Comparison of ENCODE assay signal across 8 cellular contexts in genomic region chr1:52403566-52404115, GRCh38. TPM values are rescaled to one million over a fixed set of nuclear protein-coding genes. Genes with fewer than 3 reads are reported as not detected.
DNase-seq lines count a peak whose midpoint lies in the region; ATAC-seq and TF ChIP-seq lines count a peak whose summit lies in the region.

No MANE protein-coding gene starts in this region.

- no peaks in the 10 kb centered on the region for H3K27me3 ChIP-seq in Peyer's patch
- no peaks in the 10 kb centered on the region for H3K27me3 ChIP-seq in right cardiac atrium (ENCODE audit: control insufficient read depth, insufficient read depth)
- H3K27me3 ChIP-seq in skeletal muscle tissue (ENCODE audit: control insufficient read depth in 3 of 3, insufficient read depth in 3 of 3, low read length in 3 of 3) = no peaks in the 10 kb centered on the region

- 1% methylated on average over 16 of the region's 16 CpGs for WGBS in right cardiac atrium

- peak; percentile 27 for ATAC-seq in GM19467 (IDR thresholded peaks at IDR 0.05; ENCODE audit: unreplicated experiment)
- ATAC-seq in HG03571 (IDR thresholded peaks at IDR 0.05; ENCODE audit: unreplicated experiment) = peak; percentile 21
- peak; percentile 30 to 31 for ATAC-seq in right cardiac atrium

- H3K4me1 ChIP-seq in Peyer's patch (peaks cover 0 to 28% (median 8%) of the 10 kb centered on the region in 4 donors), right cardiac atrium (ENCODE audit: control insufficient read depth, insufficient read depth, low read length) (no peaks in the 10 kb centered on the region), skeletal muscle tissue (ENCODE audit: control insufficient read depth in 3 of 3, insufficient read depth in 3 of 3, low read length in 3 of 3) (peaks cover 12 to 21% (median 15%) of the 10 kb centered on the region in 3 donors)

- TF ChIP-seq POLR2A in Peyer's patch (IDR thresholded peaks at IDR 0.05) = no peak

- no peak for TF ChIP-seq CTCF in Peyer's patch (IDR thresholded peaks at IDR 0.05)

- peak; percentile 17 for DNase-seq in DMS153 (lab: John Stamatoyannopoulos, UW)
- peak in 1 of 3 donors; percentile 54 for DNase-seq in Peyer's patch
- peak; percentile 55 for DNase-seq in activated naive CD4-positive, alpha-beta T cell treated with anti-CD3 and anti-CD28 coated beads, Interleukin-2, amount 50 U/mL, for 16 hours
- DNase-seq in right cardiac atrium = no peak
- DNase-seq in Ammon's horn (ENCODE audit: low spot score) = no peak

- H3K36me3 ChIP-seq in Peyer's patch (peaks cover 0 to 21% (median 0%) of the 10 kb centered on the region in 3 donors), skeletal muscle tissue (ENCODE audit: control insufficient read depth in 3 of 3, insufficient read depth in 3 of 3, low read length in 3 of 3) (peaks cover 5 to 12% (median 8%) of the 10 kb centered on the region in 3 donors)

- H3K4me3 ChIP-seq in Peyer's patch (peak overlapping the region; percentile 72 to 86 (median 78)), right cardiac atrium (ENCODE audit: low read length) (peak overlapping the region; percentile 91), skeletal muscle tissue (ENCODE audit: low read length in 3 of 3) (peak overlapping the region; percentile 98 to 99 (median 99))

- H3K27ac ChIP-seq in Peyer's patch = peak overlapping the region; percentile 86 to 95 (median 93)
- H3K27ac ChIP-seq in right cardiac atrium (ENCODE audit: low read length) = no peak overlapping the region
- H3K27ac ChIP-seq in skeletal muscle tissue (ENCODE audit: low read depth, low read length) = peak overlapping the region; percentile 92

- no peaks in the 10 kb centered on the region for H3K9me3 ChIP-seq in Peyer's patch
- no peaks in the 10 kb centered on the region for H3K9me3 ChIP-seq in right cardiac atrium (ENCODE audit: control insufficient read depth, low read length)
- no peaks in the 10 kb centered on the region for H3K9me3 ChIP-seq in skeletal muscle tissue (ENCODE audit: control insufficient read depth in 3 of 3, low read length in 3 of 3)

- peak overlapping the region; percentile 52 to 97 (median 90) for H3K9ac ChIP-seq in skeletal muscle tissue (ENCODE audit: low read depth in 1 of 3, low read length in 3 of 3)

- intact Hi-C loops in right cardiac atrium (cut with DNase I) = loop anchor here in 1 of 4 donors (10.0 kb wide), 1 partner anchor 291 kb away; the partner anchor contains the start of gene COA7

RNA-seq across cellular contexts. Expression of gene ORC1, which starts 0.6 kb away (rescaled TPM):
- total RNA-seq in Peyer's patch (10 to 100 TPM in 1 of 4 donors, 1 to 10 TPM in 3; 1.5 to 19.0 (median 3.7) TPM), right cardiac atrium (under 1 TPM; 0.08 to 0.47 (median 0.23) TPM), skeletal muscle tissue (1.6 TPM)
- polyA plus RNA-seq in right cardiac atrium = 0.07 TPM

RNA-seq across cellular contexts. Expression of gene PRPF38A, which starts 0.8 kb away (rescaled TPM):
- total RNA-seq in Peyer's patch (10 to 100 TPM; 14.2 to 20.6 (median 18.7) TPM), right cardiac atrium (10 to 100 TPM; 18.0 to 26.3 (median 23.6) TPM), skeletal muscle tissue (10.4 TPM)
- polyA plus RNA-seq in right cardiac atrium = 9.2 TPM

RNA-seq across cellular contexts. Expression of gene CC2D1B, which starts 37.6 kb away (rescaled TPM):
- total RNA-seq in Peyer's patch = 10 to 100 TPM; 48.4 to 61.2 (median 52.2) TPM
- total RNA-seq in right cardiac atrium = 10 to 100 TPM; 15.6 to 20.1 (median 17.8) TPM
- polyA plus RNA-seq in right cardiac atrium = 13.1 TPM
- total RNA-seq in skeletal muscle tissue = 10.4 TPM

Comparison
In these comparisons a context has a peak if more than half of its experiments do, and no peak if none do; other contexts are left out.
1. DNase-seq: peak in DMS153 (single experiment) and activated naive CD4-positive, alpha-beta T cell treated with anti-CD3 and anti-CD28 coated beads, Interleukin-2, amount 50 U/mL, for 16 hours (single experiment); none in right cardiac atrium (0 of 3) and Ammon's horn (single experiment).
2. Peak in every context shown above with its lines, with median percentiles within 50 percentile points of each other: ATAC-seq and H3K4me3 ChIP-seq.